Comparison of ENCODE assay signal across 27 cellular contexts in the genomic region with DNA sequence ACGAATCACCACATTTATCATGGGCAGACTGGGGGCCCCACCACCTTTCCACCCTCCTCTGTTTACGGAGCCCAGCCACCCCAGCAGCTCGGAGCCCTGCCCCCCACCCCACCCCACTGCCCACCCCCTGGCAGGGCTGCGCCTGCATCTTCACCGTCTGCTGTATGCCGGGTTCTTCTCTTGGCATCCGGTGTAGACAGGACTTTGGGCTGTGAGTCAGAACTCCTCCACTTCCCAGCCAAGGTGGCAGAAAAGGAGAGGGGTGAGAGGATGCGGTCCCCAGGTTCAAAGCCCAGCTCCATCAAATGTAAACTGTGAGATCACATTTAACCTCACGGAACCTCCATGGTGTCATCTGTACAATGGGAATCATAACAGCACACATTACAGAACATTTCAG.
"Had no signal": no experiment of that assay in that cellular context is flagged by ENCODE, and none has a peak within 500 bp of the region (broad histone marks: within the 10 kb centered on the region; RNA-seq: fewer than 3 reads in every experiment).

No MANE protein-coding gene starts in this region.

- H3K4me3 ChIP-seq: adrenal gland, ascending aorta, gastrocnemius medialis, mucosa of descending colon, suprapubic skin, tibial nerve, uterus had no signal

- H3K27ac Mint-ChIP-seq: activated CD4-positive, alpha-beta memory T cell treated with anti-CD3 and anti-CD28 coated beads, Interleukin-2, amount 10 ng/mL, durations not matched to agents 7 days and 5 days; activated CD4-positive, alpha-beta T cell treated with anti-CD3 and anti-CD28 coated beads, Interleukin-2, amount 10 ng/mL, durations not matched to agents 24 days and 14 days; activated naive CD8-positive, alpha-beta T cell; activated T-helper 1 cell treated with anti-CD3 and anti-CD28 coated beads, Interleukin-12 subunit alpha, Interleukin-12 subunit beta, Interleukin-2, Interleukin-4 antibody, amounts not matched to agents 30 ng/mL and 10 ng/mL and 1 ng/mL, durations not matched to agents 14 hours and 24 hours and 36 hours; effector memory CD8-positive, alpha-beta T cell; memory B cell; progenitor cell of endocrine pancreas; stimulated activated naive CD8-positive, alpha-beta T cell treated with anti-CD3 and anti-CD28 coated beads, Interleukin-15, amount 100 ng/mL, for 72 hours; T-cell; T-helper 2 cell treated with Interferon-gamma antibody and Interleukin-4, amounts not matched to agents 5 μg/mL and 100 μg/mL, for 36 hours had no signal

- H3K27me3 ChIP-seq: adrenal gland, ascending aorta, brain microvascular endothelial cell, gastrocnemius medialis, suprapubic skin, tibial nerve, uterus had no signal

- H3K9me3 ChIP-seq: adrenal gland, ascending aorta, gastrocnemius medialis, mucosa of descending colon, suprapubic skin, tibial nerve, uterus had no signal

- H3K36me3 Mint-ChIP-seq: activated naive CD8-positive, alpha-beta T cell; memory B cell; T-cell had no signal

- FAIRE-seq: endothelial cell of umbilical vein had no signal

- H3K27ac ChIP-seq: adrenal gland, ascending aorta, brain microvascular endothelial cell, gastrocnemius medialis, suprapubic skin, tibial nerve, VCaP had no signal

- H3K27me3 Mint-ChIP-seq: activated CD4-positive, alpha-beta memory T cell treated with anti-CD3 and anti-CD28 coated beads, Interleukin-2, amount 10 ng/mL, durations not matched to agents 7 days and 5 days; activated CD4-positive, alpha-beta T cell treated with anti-CD3 and anti-CD28 coated beads, Interleukin-2, amount 10 ng/mL, durations not matched to agents 24 days and 14 days; activated naive CD8-positive, alpha-beta T cell; memory B cell; stimulated activated naive CD8-positive, alpha-beta T cell treated with anti-CD3 and anti-CD28 coated beads, Interleukin-15, amount 100 ng/mL, for 72 hours had no signal

- H3K9me3 Mint-ChIP-seq: activated CD4-positive, alpha-beta memory T cell treated with anti-CD3 and anti-CD28 coated beads, Interleukin-2, amount 10 ng/mL, durations not matched to agents 7 days and 5 days; activated CD4-positive, alpha-beta T cell treated with anti-CD3 and anti-CD28 coated beads, Interleukin-2, amount 10 ng/mL, durations not matched to agents 24 days and 14 days; activated T-helper 1 cell treated with anti-CD3 and anti-CD28 coated beads, Interleukin-12 subunit alpha, Interleukin-12 subunit beta, Interleukin-2, Interleukin-4 antibody, amounts not matched to agents 30 ng/mL and 10 ng/mL and 1 ng/mL, durations not matched to agents 14 hours and 24 hours and 36 hours; effector memory CD8-positive, alpha-beta T cell; memory B cell; stimulated activated naive CD8-positive, alpha-beta T cell treated with anti-CD3 and anti-CD28 coated beads, Interleukin-15, amount 100 ng/mL, for 72 hours; T-cell; T-helper 2 cell treated with Interferon-gamma antibody and Interleukin-4, amounts not matched to agents 5 μg/mL and 100 μg/mL, for 36 hours had no signal

- H3K4me1 Mint-ChIP-seq: activated CD4-positive, alpha-beta memory T cell treated with anti-CD3 and anti-CD28 coated beads, Interleukin-2, amount 10 ng/mL, durations not matched to agents 7 days and 5 days; activated CD4-positive, alpha-beta T cell treated with anti-CD3 and anti-CD28 coated beads, Interleukin-2, amount 10 ng/mL, durations not matched to agents 24 days and 14 days; memory B cell; stimulated activated naive CD8-positive, alpha-beta T cell treated with anti-CD3 and anti-CD28 coated beads, Interleukin-15, amount 100 ng/mL, for 72 hours; T-cell had no signal

- H3K4me1 ChIP-seq: adrenal gland, ascending aorta, gastrocnemius medialis, suprapubic skin, tibial nerve, uterus had no signal

- H3K36me3 ChIP-seq: adrenal gland, ascending aorta, brain microvascular endothelial cell, gastrocnemius medialis, suprapubic skin, tibial nerve, uterus had no signal

- H3K4me3 Mint-ChIP-seq: activated CD4-positive, alpha-beta memory T cell treated with anti-CD3 and anti-CD28 coated beads, Interleukin-2, amount 10 ng/mL, durations not matched to agents 7 days and 5 days; activated CD4-positive, alpha-beta T cell treated with anti-CD3 and anti-CD28 coated beads, Interleukin-2, amount 10 ng/mL, durations not matched to agents 24 days and 14 days; activated naive CD8-positive, alpha-beta T cell; activated T-helper 1 cell treated with anti-CD3 and anti-CD28 coated beads, Interleukin-12 subunit alpha, Interleukin-12 subunit beta, Interleukin-2, Interleukin-4 antibody, amounts not matched to agents 30 ng/mL and 10 ng/mL and 1 ng/mL, durations not matched to agents 14 hours and 24 hours and 36 hours; effector memory CD8-positive, alpha-beta T cell; memory B cell; stimulated activated naive CD8-positive, alpha-beta T cell treated with anti-CD3 and anti-CD28 coated beads, Interleukin-15, amount 100 ng/mL, for 72 hours; T-cell; T-helper 2 cell treated with Interferon-gamma antibody and Interleukin-4, amounts not matched to agents 5 μg/mL and 100 μg/mL, for 36 hours had no signal

- DNase-seq: activated CD4-positive, alpha-beta memory T cell treated with anti-CD3 and anti-CD28 coated beads, Interleukin-2, amount 10 ng/mL, durations not matched to agents 7 days and 5 days; activated CD4-positive, alpha-beta T cell treated with anti-CD3 and anti-CD28 coated beads, Interleukin-2, amount 10 ng/mL, durations not matched to agents 24 days and 14 days; activated naive CD4-positive, alpha-beta T cell; brain microvascular endothelial cell; central memory CD4-positive, alpha-beta T cell; effector memory CD8-positive, alpha-beta T cell; gastrocnemius medialis; hippocampal formation; left cardiac atrium; mucosa of descending colon; retina; stimulated activated CD4-positive, alpha-beta T cell treated with anti-CD3 and anti-CD28 coated beads, Interleukin-12 subunit alpha, Interleukin-12 subunit beta, amount 100 ng/mL, for 4 hours; stimulated activated CD4-positive, alpha-beta T cell treated with anti-CD3 and anti-CD28 coated beads, Interleukin-1b, Interleukin-23, amount 100 ng/mL, for 48 hours; stimulated activated naive CD8-positive, alpha-beta T cell treated with anti-CD3 and anti-CD28 coated beads, Interleukin-15, amount 100 ng/mL, for 72 hours had no signal
